1 cellular context compared by ENCODE assay signal in genomic region chr5:120464627-120465280, GRCh38.
TF ChIP-seq lines count a peak whose summit lies in the region.

No MANE protein-coding gene starts in this region.

TF ChIP-seq in HCT116, 20 proteins besides CTCF, POLR2A, EP300 and RAD21 (continued from another document):
- TF ChIP-seq, protein P1, sequence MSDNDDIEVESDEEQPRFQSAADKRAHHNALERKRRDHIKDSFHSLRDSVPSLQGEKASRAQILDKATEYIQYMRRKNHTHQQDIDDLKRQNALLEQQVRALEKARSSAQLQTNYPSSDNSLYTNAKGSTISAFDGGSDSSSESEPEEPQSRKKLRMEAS (IDR thresholded peaks at IDR 0.05): no peak
- no peak for TF ChIP-seq SP1 (IDR thresholded peaks at IDR 0.05; ENCODE audit: low read depth)
- TF ChIP-seq, protein P2, sequence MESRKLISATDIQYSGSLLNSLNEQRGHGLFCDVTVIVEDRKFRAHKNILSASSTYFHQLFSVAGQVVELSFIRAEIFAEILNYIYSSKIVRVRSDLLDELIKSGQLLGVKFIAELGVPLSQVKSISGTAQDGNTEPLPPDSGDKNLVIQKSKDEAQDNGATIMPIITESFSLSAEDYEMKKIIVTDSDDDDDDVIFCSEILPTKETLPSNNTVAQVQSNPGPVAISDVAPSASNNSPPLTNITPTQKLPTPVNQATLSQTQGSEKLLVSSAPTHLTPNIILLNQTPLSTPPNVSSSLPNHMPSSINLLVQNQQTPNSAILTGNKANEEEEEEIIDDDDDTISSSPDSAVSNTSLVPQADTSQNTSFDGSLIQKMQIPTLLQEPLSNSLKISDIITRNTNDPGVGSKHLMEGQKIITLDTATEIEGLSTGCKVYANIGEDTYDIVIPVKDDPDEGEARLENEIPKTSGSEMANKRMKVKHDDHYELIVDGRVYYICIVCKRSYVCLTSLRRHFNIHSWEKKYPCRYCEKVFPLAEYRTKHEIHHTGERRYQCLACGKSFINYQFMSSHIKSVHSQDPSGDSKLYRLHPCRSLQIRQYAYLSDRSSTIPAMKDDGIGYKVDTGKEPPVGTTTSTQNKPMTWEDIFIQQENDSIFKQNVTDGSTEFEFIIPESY (IDR thresholded peaks at IDR 0.05; ENCODE audit: extremely low read depth, insufficient replicate concordance, low read length): no peak
- no peak for TF ChIP-seq FOSL1 (IDR thresholded peaks at IDR 0.05; ENCODE audit: low read depth)
- no peak for TF ChIP-seq EZH2 (IDR thresholded peaks at IDR 0.05)
- TF ChIP-seq SRF (IDR thresholded peaks at IDR 0.05; ENCODE audit: low read depth): no peak
- TF ChIP-seq ZNF274 (IDR thresholded peaks at IDR 0.05; ENCODE audit: low read depth, low read length): no peak
- no peak for TF ChIP-seq SIN3A (IDR thresholded peaks at IDR 0.05; ENCODE audit: low read depth)
- TF ChIP-seq CEBPB (IDR thresholded peaks at IDR 0.05; ENCODE audit: low read depth): no peak
- TF ChIP-seq EGR1 (IDR thresholded peaks at IDR 0.05; ENCODE audit: low read depth): no peak
- no peak for TF ChIP-seq TCF7L2 (IDR thresholded peaks at IDR 0.05; ENCODE audit: borderline replicate concordance, extremely low read depth, insufficient read depth, insufficient read length)
- no peak for TF ChIP-seq ATF3 (IDR thresholded peaks at IDR 0.05)
- TF ChIP-seq YY1 (IDR thresholded peaks at IDR 0.05; ENCODE audit: extremely low read depth, insufficient replicate concordance, low read depth, low read length): no peak
- TF ChIP-seq CBX3 (IDR thresholded peaks at IDR 0.05; ENCODE audit: low read depth): no peak
- no peak for TF ChIP-seq POLR2AphosphoS5 (IDR thresholded peaks at IDR 0.05; ENCODE audit: low read depth, low read length)
- no peak for TF ChIP-seq EZH2phosphoT487 (IDR thresholded peaks at IDR 0.05; ENCODE audit: borderline replicate concordance)
TF ChIP-seq in HCT116: peak in this region for 0.
